ENCODE assay signal across 11 cellular contexts in the genomic region with DNA sequence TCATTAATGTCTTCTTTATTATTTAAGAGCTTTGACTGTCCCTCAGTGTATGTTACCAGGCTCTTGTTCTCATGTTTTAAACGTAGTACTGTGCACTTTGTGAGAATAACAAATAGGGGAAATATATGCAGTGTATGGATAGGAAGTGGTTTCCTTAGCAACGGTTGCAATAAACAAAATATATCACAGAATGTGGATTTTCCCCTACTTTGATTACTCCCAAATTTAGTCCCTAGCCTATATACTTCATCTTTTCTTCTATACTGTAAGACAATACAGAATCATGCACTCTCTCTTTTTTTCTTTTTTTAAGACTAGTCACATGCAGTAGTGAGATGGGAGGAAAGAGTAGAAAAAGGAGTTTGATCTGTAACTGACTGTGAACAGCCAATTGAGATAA.
DNase-seq lines count a peak whose midpoint lies in the region; ATAC-seq and TF ChIP-seq lines count a peak whose summit lies in the region.
"Had no signal": no experiment of that assay in that cellular context is flagged by ENCODE, and none has a peak within 500 bp of the region (broad histone marks: within the 10 kb centered on the region; RNA-seq: fewer than 3 reads in every experiment).

No MANE protein-coding gene starts in this region.

- POLR2A ChIA-PET in activated CD8-positive, alpha-beta T cell treated with anti-CD3 and anti-CD28 coated beads for 36 hours (lab: Charles Lee), result no interaction called here
- POLR2A ChIA-PET in naive thymus-derived CD8-positive, alpha-beta T cell (lab: Charles Lee), result no interaction called here

- H3K4me1 Mint-ChIP-seq in activated CD8-positive, alpha-beta T cell treated with anti-CD3 and anti-CD28 coated beads for 36 hours (ENCODE audit: low read depth), result peaks cover 7% of the 10 kb centered on the region
- peaks cover 2 to 18% (median 7%) of the 10 kb centered on the region in 4 donors for H3K4me1 Mint-ChIP-seq in naive thymus-derived CD8-positive, alpha-beta T cell

- no peaks in the 10 kb centered on the region for H3K9me3 Mint-ChIP-seq in activated CD8-positive, alpha-beta T cell treated with anti-CD3 and anti-CD28 coated beads for 36 hours
- no peaks in the 10 kb centered on the region for H3K9me3 Mint-ChIP-seq in naive thymus-derived CD8-positive, alpha-beta T cell

- no peak overlapping the region for H3K27ac Mint-ChIP-seq in activated CD8-positive, alpha-beta T cell treated with anti-CD3 and anti-CD28 coated beads for 36 hours
- H3K27ac Mint-ChIP-seq in naive thymus-derived CD8-positive, alpha-beta T cell, result no peak overlapping the region

- H3K4me3 Mint-ChIP-seq in activated CD8-positive, alpha-beta T cell treated with anti-CD3 and anti-CD28 coated beads for 36 hours, result no peak overlapping the region
- H3K4me3 Mint-ChIP-seq in naive thymus-derived CD8-positive, alpha-beta T cell, result peak overlapping the region in 1 of 10 donors; percentile 7

- ATAC-seq in GM18517 (IDR thresholded peaks at IDR 0.05; ENCODE audit: unreplicated experiment) (peak; percentile 66), HG02938 (IDR thresholded peaks at IDR 0.05; ENCODE audit: unreplicated experiment) (peak; percentile 82), GM21447 (IDR thresholded peaks at IDR 0.05; ENCODE audit: unreplicated experiment) (no peak)
- ATAC-seq in activated CD8-positive, alpha-beta T cell treated with anti-CD3 and anti-CD28 coated beads for 36 hours, result peak; percentile 45
- ATAC-seq in naive thymus-derived CD8-positive, alpha-beta T cell, result peak; percentile 67

- CTCF ChIA-PET in activated CD8-positive, alpha-beta T cell treated with anti-CD3 and anti-CD28 coated beads for 36 hours (lab: Charles Lee), result interaction anchor here (1.2 kb wide), 1 partner anchor 422 kb away, joined by 4 read pairs; no protein-coding TSS in a partner anchor

- DNase-seq in activated CD8-positive, alpha-beta T cell treated with anti-CD3 and anti-CD28 coated beads for 36 hours, result no peak
- no peak for DNase-seq in naive thymus-derived CD8-positive, alpha-beta T cell
- DNase-seq in substantia nigra (lab: John Stamatoyannopoulos, UW) (no peak), NCI-H510A treated with DMSO at 0.1 percent for 48 hours (lab: John Stamatoyannopoulos, UW) (no peak)
- DNase-seq: caudate nucleus; NCI-H345; stimulated activated CD8-positive, alpha-beta memory T cell treated with anti-CD3 and anti-CD28 coated beads, Interleukin-4, amount 100 ng/mL, for 48 hours; WERI-Rb-1 had no signal

- intact Hi-C loops in activated CD8-positive, alpha-beta T cell treated with anti-CD3 and anti-CD28 coated beads for 36 hours (cut with micrococcal nuclease), result loop anchor here (2.0 kb wide), 1 partner anchor 41 kb away; no protein-coding TSS in a partner anchor

- peaks cover 5% of the 10 kb centered on the region for H3K27me3 Mint-ChIP-seq in activated CD8-positive, alpha-beta T cell treated with anti-CD3 and anti-CD28 coated beads for 36 hours
- peaks cover 0 to 6% (median 4%) of the 10 kb centered on the region in 5 donors for H3K27me3 Mint-ChIP-seq in naive thymus-derived CD8-positive, alpha-beta T cell

- no peaks in the 10 kb centered on the region for H3K36me3 Mint-ChIP-seq in activated CD8-positive, alpha-beta T cell treated with anti-CD3 and anti-CD28 coated beads for 36 hours (ENCODE audit: low read depth)
- no peaks in the 10 kb centered on the region for H3K36me3 Mint-ChIP-seq in naive thymus-derived CD8-positive, alpha-beta T cell

- H3K27ac ChIP-seq in substantia nigra (ENCODE audit: low read depth, low read length, poor library complexity, severe bottlenecking), result no peak overlapping the region
- H3K27ac ChIP-seq: WERI-Rb-1 had no signal

- TF ChIP-seq CTCF in activated CD8-positive, alpha-beta T cell treated with anti-CD3 and anti-CD28 coated beads for 36 hours (IDR thresholded peaks at IDR 0.05), result no peak
